In the genomic region with DNA sequence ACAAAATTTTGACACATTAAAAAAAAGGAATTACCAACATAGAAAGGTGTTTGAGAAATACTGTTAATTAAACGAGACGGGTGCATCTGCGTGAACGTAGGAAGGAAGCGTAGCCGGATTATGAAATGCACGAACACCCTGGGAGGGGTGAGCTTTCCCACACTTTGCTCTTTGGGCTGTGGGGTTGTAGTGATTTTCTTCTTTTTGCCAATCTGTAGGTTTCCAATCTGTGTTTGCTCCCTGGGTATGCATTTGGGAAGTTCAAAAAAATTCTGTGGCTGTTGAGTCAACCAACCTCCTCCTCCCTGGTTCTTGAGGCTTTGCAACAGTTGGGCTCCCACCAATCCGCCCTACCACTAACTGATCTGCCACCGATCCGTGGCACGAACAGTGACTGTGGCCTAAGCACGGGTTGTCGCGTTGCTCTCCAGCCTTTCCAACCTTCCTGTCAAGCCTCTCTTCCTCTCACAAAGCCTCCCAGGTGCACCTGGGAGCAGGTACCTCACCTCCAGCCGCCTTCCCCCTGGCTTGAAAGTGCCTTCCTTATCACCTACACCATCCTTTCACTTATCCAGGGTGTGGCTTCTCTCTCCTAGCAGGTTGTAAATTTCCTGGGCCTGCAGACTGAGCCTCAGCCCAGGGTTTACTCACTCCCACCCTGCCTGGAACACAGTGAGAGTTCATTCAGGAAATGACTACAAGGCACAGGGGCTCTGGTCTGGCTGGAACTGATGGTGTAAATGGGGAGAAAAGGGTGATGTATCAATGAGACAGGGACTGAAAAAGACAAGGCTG, we compare ENCODE assay signal across 18 cellular contexts.
"Had no signal": no experiment of that assay in that cellular context is flagged by ENCODE, and none has a peak within 500 bp of the region (broad histone marks: within the 10 kb centered on the region; RNA-seq: fewer than 3 reads in every experiment).

No MANE protein-coding gene starts in this region.

- H3K9me3 ChIP-seq: gastrocnemius medialis, heart right ventricle, left ventricle myocardium inferior, stomach, tibial nerve had no signal

- H2AFZ ChIP-seq: parathyroid adenoma had no signal

- H3K9ac ChIP-seq: parathyroid adenoma had no signal

- H3K4me1 Mint-ChIP-seq: activated CD4-positive, alpha-beta T cell treated with anti-CD3 and anti-CD28 coated beads for 36 hours had no signal

- H3K27me3 ChIP-seq: gastrocnemius medialis, heart right ventricle, stomach had no signal

- H3K27ac Mint-ChIP-seq: activated CD4-positive, alpha-beta T cell treated with anti-CD3 and anti-CD28 coated beads for 36 hours; activated CD8-positive, alpha-beta T cell treated with anti-CD3 and anti-CD28 coated beads, Interleukin-2, amount 10 ng/mL, durations not matched to agents 7 days and 5 days had no signal

- H3K4me3 ChIP-seq: gastrocnemius medialis, heart right ventricle, left ventricle myocardium inferior, stomach, tibial nerve had no signal

- H3K79me2 ChIP-seq: parathyroid adenoma had no signal

- ATAC-seq: activated CD4-positive, alpha-beta T cell treated with anti-CD3 and anti-CD28 coated beads for 36 hours; activated CD8-positive, alpha-beta T cell treated with anti-CD3 and anti-CD28 coated beads, Interleukin-2, amount 10 ng/mL, durations not matched to agents 7 days and 5 days; gastrocnemius medialis; heart right ventricle had no signal

- H3K27ac ChIP-seq: epithelial cell of prostate, gastrocnemius medialis, heart right ventricle, left ventricle myocardium inferior, parathyroid adenoma, stomach, tibial nerve, WERI-Rb-1 had no signal

- H3K36me3 ChIP-seq: gastrocnemius medialis, heart right ventricle, left ventricle myocardium inferior, stomach, tibial nerve had no signal

- FAIRE-seq: keratinocyte had no signal

- H3K9me3 Mint-ChIP-seq: neural crest cell had no signal

- H3K4me3 Mint-ChIP-seq: activated CD4-positive, alpha-beta T cell treated with anti-CD3 and anti-CD28 coated beads for 36 hours; activated CD8-positive, alpha-beta T cell treated with anti-CD3 and anti-CD28 coated beads, Interleukin-2, amount 10 ng/mL, durations not matched to agents 7 days and 5 days; neural crest cell had no signal

- DNase-seq: activated CD4-positive, alpha-beta T cell treated with anti-CD3 and anti-CD28 coated beads for 36 hours; activated CD8-positive, alpha-beta T cell treated with anti-CD3 and anti-CD28 coated beads, Interleukin-2, amount 10 ng/mL, durations not matched to agents 7 days and 5 days; activated naive CD4-positive, alpha-beta T cell treated with Interleukin-2 at 50 U/mL for 16 hours; central memory CD4-positive, alpha-beta T cell; cortex of kidney; effector CD8-positive, alpha-beta T cell; gastrocnemius medialis; heart right ventricle; left ventricle myocardium inferior; mesendoderm; retina; stomach; WERI-Rb-1 had no signal
